In the genomic region with DNA sequence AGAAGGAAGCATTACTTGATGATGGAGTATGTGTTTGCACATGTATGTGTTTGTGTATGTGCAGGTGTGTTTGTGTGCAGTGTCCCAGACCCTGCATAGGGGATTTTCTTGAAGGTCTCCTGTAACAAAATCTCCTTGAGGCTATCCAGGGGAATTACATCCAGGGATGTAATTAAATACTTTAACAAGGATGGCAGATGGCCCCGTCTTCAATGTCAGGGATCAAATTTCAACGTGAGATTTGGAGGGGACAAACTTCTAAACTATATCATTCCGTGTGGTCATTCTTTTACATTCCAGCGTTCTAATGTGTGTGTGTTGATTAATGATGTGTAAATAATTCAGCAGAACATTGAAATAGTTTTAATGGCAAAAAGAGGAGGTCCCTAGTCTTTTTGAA, we compare ENCODE assay signal across 18 cellular contexts. TPM values are rescaled to one million over a fixed set of nuclear protein-coding genes. Genes with fewer than 3 reads are reported as not detected.
A peak's percentile ranks its signal among the peaks of the same experiment; 100 is the strongest.
DNase-seq lines count a peak whose midpoint lies in the region; ATAC-seq and TF ChIP-seq lines count a peak whose summit lies in the region.
"Had no signal": no experiment of that assay in that cellular context is flagged by ENCODE, and none has a peak within 500 bp of the region (broad histone marks: within the 10 kb centered on the region; RNA-seq: fewer than 3 reads in every experiment).

No MANE protein-coding gene starts in this region.

- H3K36me3 ChIP-seq in brain microvascular endothelial cell (replicated peaks) (no peaks in the 10 kb centered on the region), Peyer's patch (no peaks in the 10 kb centered on the region)

- peaks cover 17% of the 10 kb centered on the region for H3K27me3 Mint-ChIP-seq in type B pancreatic cell

- intact Hi-C loops in Right ventricle myocardium superior (cut with DNase I) = no loop called here

- no peak for ATAC-seq in Right ventricle myocardium superior (ENCODE audit: poor library complexity)
- ATAC-seq: psoas muscle, Right ventricle myocardium inferior had no signal

- peak; percentile 74 for DNase-seq in NCI-H748 (lab: John Stamatoyannopoulos, UW; ENCODE audit: unreplicated experiment)
- no peak for DNase-seq in NCI-H748 treated with DMSO at 0.1 percent for 48 hours (lab: John Stamatoyannopoulos, UW)
- DNase-seq in brain microvascular endothelial cell = no peak
- no peak for DNase-seq in type B pancreatic cell (ENCODE audit: extremely low spot score, unreplicated experiment)
- no peak for DNase-seq in Peyer's patch
- DNase-seq in Right ventricle myocardium superior = no peak
- DNase-seq: activated CD4-positive, CD25-positive, alpha-beta regulatory T cell treated with anti-CD3 and anti-CD28 coated beads, Interleukin-2, amount 50 U/mL, for 72 hours; activated gamma-delta T cell; CD8-positive, alpha-beta memory T cell; erythroblast; NCI-H2029 treated with DMSO at 0.1 percent for 48 hours; NK-92 treated with Interleukin-12 subunit alpha and Interleukin-12 subunit beta, amount 100 ng/mL, for 24 hours; psoas muscle; stimulated activated naive CD4-positive, alpha-beta T cell treated with Interleukin-2 at 50 U/mL for 16 hours; trophoblast cell had no signal

- in situ Hi-C loops in brain microvascular endothelial cell (cut with HindIII; ENCODE audit: low pct_ligation_motif_present, low sequenced_read_pairs) = no loop called here

- no peaks in the 10 kb centered on the region for H3K9me3 ChIP-seq in Peyer's patch
- H3K9me3 ChIP-seq: psoas muscle had no signal

- no peaks in the 10 kb centered on the region for H3K36me3 Mint-ChIP-seq in type B pancreatic cell
- H3K36me3 Mint-ChIP-seq: CD8-positive, alpha-beta memory T cell had no signal

- no peak overlapping the region for H3K27ac Mint-ChIP-seq in type B pancreatic cell
- H3K27ac Mint-ChIP-seq: CD8-positive, alpha-beta memory T cell; nephron had no signal

- H3K4me1 Mint-ChIP-seq in type B pancreatic cell (ENCODE audit: unreplicated experiment) = no peaks in the 10 kb centered on the region
- H3K4me1 Mint-ChIP-seq: CD8-positive, alpha-beta memory T cell had no signal

- no peaks in the 10 kb centered on the region for H3K9me3 Mint-ChIP-seq in type B pancreatic cell
- H3K9me3 Mint-ChIP-seq: CD8-positive, alpha-beta memory T cell had no signal

- no peaks in the 10 kb centered on the region for H3K4me1 ChIP-seq in Peyer's patch
- H3K4me1 ChIP-seq: psoas muscle had no signal

- H3K4me3 ChIP-seq in brain microvascular endothelial cell (ENCODE audit: low read depth, low read length) = no peak overlapping the region
- H3K4me3 ChIP-seq in Peyer's patch = no peak overlapping the region
- H3K4me3 ChIP-seq: psoas muscle had no signal

- TF ChIP-seq CTCF in brain microvascular endothelial cell (IDR thresholded peaks at IDR 0.05; ENCODE audit: low read depth, low read length, missing control alignments) = peak; percentile 3
- TF ChIP-seq CTCF in type B pancreatic cell (conservative IDR thresholded peaks at IDR 0.05) = peak; percentile 36
- TF ChIP-seq CTCF in Peyer's patch (IDR thresholded peaks at IDR 0.05) = no peak

- no peak overlapping the region for H3K4me3 Mint-ChIP-seq in type B pancreatic cell
- H3K4me3 Mint-ChIP-seq: CD8-positive, alpha-beta memory T cell; nephron had no signal

- no peak for TF ChIP-seq POLR2A in Peyer's patch (IDR thresholded peaks at IDR 0.05)

- H3K27me3 ChIP-seq in brain microvascular endothelial cell (replicated peaks) (no peaks in the 10 kb centered on the region), Peyer's patch (no peaks in the 10 kb centered on the region)

- no peak overlapping the region for H3K27ac ChIP-seq in brain microvascular endothelial cell
- H3K27ac ChIP-seq in Peyer's patch = no peak overlapping the region
- H3K27ac ChIP-seq: psoas muscle had no signal

RNA-seq across cellular contexts. Expression of a gene that starts 3.3 kb away (rescaled TPM):
- not detected in 2 replicates for total RNA-seq in type B pancreatic cell (ENCODE audit: low replicate concordance)
- 10 to 100 TPM in 3 of 4 donors, 1 to 10 TPM in 1; 4.1 to 17.3 (median 14.1) TPM for total RNA-seq in Peyer's patch
- not detected for total RNA-seq in Right ventricle myocardium superior
- total RNA-seq: CD8-positive, alpha-beta memory T cell; MCF 10A; psoas muscle; Right ventricle myocardium inferior had no signal

RNA-seq across cellular contexts. Expression of a gene that starts 6.7 kb away (rescaled TPM):
- total RNA-seq in type B pancreatic cell (ENCODE audit: low replicate concordance) (0.19 TPM in 1 of 2 replicates, not detected in the other), Peyer's patch (10 to 100 TPM in 3 of 4 donors, 1 to 10 TPM in 1; 8.3 to 33.9 (median 25.0) TPM), Right ventricle myocardium superior (not detected)
- total RNA-seq: CD8-positive, alpha-beta memory T cell; MCF 10A; psoas muscle; Right ventricle myocardium inferior had no signal

RNA-seq across cellular contexts. Expression of a gene that starts 17.7 kb away (rescaled TPM):
- total RNA-seq in type B pancreatic cell (ENCODE audit: low replicate concordance) (0.52 and 1.9 TPM in 2 replicates), Peyer's patch (10 to 100 TPM in 3 of 4 donors, not detected in 1; 37.7 to 57.4 (median 46.0) TPM), Right ventricle myocardium superior (0.32 TPM)
- total RNA-seq: CD8-positive, alpha-beta memory T cell; psoas muscle; Right ventricle myocardium inferior had no signal

RNA-seq across cellular contexts. Expression of a gene that starts 37.7 kb away (rescaled TPM):
- not detected in 2 replicates for total RNA-seq in type B pancreatic cell (ENCODE audit: low replicate concordance)
- total RNA-seq in Peyer's patch = 10 to 100 TPM in 2 of 4 donors, 1 to 10 TPM in 1, not detected in 1; 7.2 to 24.2 (median 15.0) TPM
- total RNA-seq in Right ventricle myocardium superior = not detected
- total RNA-seq: CD8-positive, alpha-beta memory T cell; MCF 10A; psoas muscle; Right ventricle myocardium inferior had no signal

RNA-seq across cellular contexts. Expression of a gene that starts 38.7 kb away (rescaled TPM):
- not detected in 2 replicates for total RNA-seq in type B pancreatic cell (ENCODE audit: low replicate concordance)
- total RNA-seq in Peyer's patch = 100 to 1,000 TPM in 1 of 4 donors, 10 to 100 TPM in 3; 19.0 to 168 (median 71.8) TPM
- total RNA-seq in Right ventricle myocardium superior = not detected
- total RNA-seq: CD8-positive, alpha-beta memory T cell; MCF 10A; psoas muscle; Right ventricle myocardium inferior had no signal

Comparison
In these comparisons a context has a peak if more than half of its experiments do, and no peak if none do; other contexts are left out.
1. CTCF ChIP-seq: peak in brain microvascular endothelial cell (single experiment) and type B pancreatic cell (single experiment); none in Peyer's patch (0 of 6).